Comparison of ENCODE assay signal across 21 cellular contexts in the genomic region with DNA sequence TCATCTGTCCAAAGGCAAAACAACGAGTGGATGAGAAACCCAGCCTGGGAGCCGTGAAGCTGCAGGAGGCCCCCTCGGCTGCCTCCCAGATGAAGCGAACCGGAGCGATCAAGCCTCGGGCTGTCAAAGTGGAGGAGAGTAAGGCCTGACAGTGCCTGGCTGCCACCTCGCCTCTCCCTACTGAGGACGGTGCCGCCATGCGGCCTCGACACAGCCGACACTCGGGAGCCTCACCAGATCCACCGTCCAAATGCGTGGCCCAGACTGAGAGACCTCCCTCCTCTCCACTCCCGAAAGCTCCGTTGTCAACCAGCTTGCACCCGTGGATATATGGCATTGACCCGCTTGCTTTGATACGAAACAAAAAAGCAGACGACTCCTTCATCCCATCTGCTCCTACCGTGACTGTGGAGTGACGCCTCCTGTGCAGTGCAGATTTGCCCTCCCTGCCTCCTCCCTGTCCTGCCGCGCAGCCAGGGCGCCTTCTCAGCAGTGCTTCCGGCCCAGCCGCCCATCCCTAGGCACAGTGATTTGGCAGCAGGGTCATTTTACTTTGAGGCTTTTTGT. TPM values are rescaled to one million over a fixed set of nuclear protein-coding genes. Genes with fewer than 3 reads are reported as not detected.
A peak's percentile ranks its signal among the peaks of the same experiment; 100 is the strongest.
DNase-seq lines count a peak whose midpoint lies in the region; ATAC-seq, FAIRE-seq and TF ChIP-seq lines count a peak whose summit lies in the region.
"Had no signal": no experiment of that assay in that cellular context is flagged by ENCODE, and none has a peak within 500 bp of the region (broad histone marks: within the 10 kb centered on the region; RNA-seq: fewer than 3 reads in every experiment).

No MANE protein-coding gene starts in this region.

- 0 out of 2 replicates have a peak, but pooled peaks cover 2% of the 10 kb centered on the region for H3K4me1 ChIP-seq in HepG2 (ENCODE audit: insufficient read depth, low read length)
- H3K4me1 ChIP-seq in right lobe of liver, result no peaks in the 10 kb centered on the region
- H3K4me1 ChIP-seq in mammary epithelial cell (ENCODE audit: insufficient read depth, low read length), result peaks cover 6% of the 10 kb centered on the region

- no peak for TF ChIP-seq RAD21 in HepG2 (CRISPR knock-in tag; IDR thresholded peaks at IDR 0.05)

- no peaks in the 10 kb centered on the region for H3K9me3 Mint-ChIP-seq in WTC11
- no peaks in the 10 kb centered on the region for H3K9me3 Mint-ChIP-seq in memory B cell

- no peak for TF ChIP-seq EP300 in HepG2 (IDR thresholded peaks at IDR 0.05; ENCODE audit: low read depth in 2 of 2, low read length in 2 of 2)
- TF ChIP-seq EP300 in HepG2 (CRISPR knock-in tag; IDR thresholded peaks at IDR 0.05; ENCODE audit: borderline replicate concordance), result no peak

- no peaks in the 10 kb centered on the region for H3K9me3 ChIP-seq in HepG2 (ENCODE audit: low read length)
- H3K9me3 ChIP-seq in right lobe of liver, result no peaks in the 10 kb centered on the region
- H3K9me3 ChIP-seq in mammary epithelial cell (replicated peaks; ENCODE audit: insufficient read depth, low read length), result no peaks in the 10 kb centered on the region
- H3K9me3 ChIP-seq: BLaER1 treated with 17β-estradiol and CSF1 and Interleukin-3, amounts not matched to agents 10 nM and 100 nM; Peyer's patch had no signal

- H3K27ac Mint-ChIP-seq in WTC11 (0 out of 2 replicates have a peak overlapping the region, but pooled peaks have one; percentile 27), memory B cell (peak overlapping the region; percentile 38)

- POLR2A ChIA-PET in HepG2 (lab: Yijun Ruan, JAX), result no interaction called here
- POLR2A ChIA-PET in WTC11 (lab: Charles Lee), result no interaction called here

- BruUV-seq in HepG2 (replicated peaks; lab: Mats Ljungman, UMichigan), result TSS peak; percentile 13
- BruUV-seq in mammary epithelial cell (replicated peaks; lab: Mats Ljungman, UMichigan), result no TSS peak

- dilution Hi-C loops in mammary epithelial cell (cut with HindIII; ENCODE audit: low sequenced_read_pairs), result loop anchor here (5.0 kb wide), 2 partner anchors 34 to 59 kb away; no protein-coding TSS in a partner anchor

- H3K4me2 ChIP-seq in HepG2 (ENCODE audit: low read depth, low read length) (no peak overlapping the region), mammary epithelial cell (ENCODE audit: insufficient read depth, low read depth, low read length) (no peak overlapping the region)
- H3K4me2 ChIP-seq: BLaER1 treated with 17β-estradiol and CSF1 and Interleukin-3, amounts not matched to agents 10 nM and 100 nM had no signal

- FAIRE-seq in HepG2 (lab: Jason Lieb, UNC), result no peak
- FAIRE-seq: G401.6 had no signal

- no peak overlapping the region for H3K4me3 ChIP-seq in HepG2 (replicated peaks in 1 of 3; ENCODE audit: insufficient read depth in 1 of 3, low read depth in 2 of 3, low read length in 3 of 3)
- H3K4me3 ChIP-seq in right lobe of liver, result no peak overlapping the region
- no peak overlapping the region for H3K4me3 ChIP-seq in mammary epithelial cell (replicated peaks in 1 of 3; ENCODE audit: insufficient read depth in 1 of 3, low read depth in 2 of 3, low read length in 3 of 3)
- H3K4me3 ChIP-seq: BLaER1 treated with 17β-estradiol and CSF1 and Interleukin-3, amounts not matched to agents 10 nM and 100 nM; Peyer's patch; SK-N-MC had no signal

- DNase-seq in HepG2 (ENCODE audit: low spot score) (no peak), right lobe of liver (no peak), WTC11 (ENCODE audit: low spot score) (no peak), memory B cell (ENCODE audit: low spot score in 2 of 2) (no peak), mammary epithelial cell (no peak), D341Med (ENCODE audit: low spot score) (no peak), NCI-H1417 treated with DMSO at 0.1 percent for 48 hours (lab: John Stamatoyannopoulos, UW) (no peak)
- DNase-seq: DMS 273 treated with DMSO at 0.1 percent for 48 hours, DND-41, HCEC 1CT, MM.1S, NCI-H1092 treated with DMSO at 0.1 percent for 48 hours, NCI-H1694, NCI-H2081 treated with DMSO at 0.1 percent for 48 hours, Peyer's patch, SHP77 had no signal

- no peak for TF ChIP-seq CTCF in HepG2 (CRISPR knock-in tag; IDR thresholded peaks at IDR 0.05)
- no peak for TF ChIP-seq CTCF in right lobe of liver (IDR thresholded peaks at IDR 0.05)
- no peak for TF ChIP-seq CTCF in WTC11 (IDR thresholded peaks at IDR 0.05)
- TF ChIP-seq CTCF in mammary epithelial cell (conservative IDR thresholded peaks at IDR 0.05 in 1 of 2, IDR thresholded peaks at IDR 0.05 in 1 of 2; ENCODE audit: extremely low read depth in 1 of 2, insufficient read depth in 1 of 2, low read depth in 1 of 2, low read length in 2 of 2), result no peak

- no peak overlapping the region for H3K4me3 Mint-ChIP-seq in WTC11
- no peak overlapping the region for H3K4me3 Mint-ChIP-seq in memory B cell

- 95% methylated on average over 20 of the region's 29 CpGs for WGBS in HepG2 (ENCODE audit: low lambda C conversion rate)
- WGBS in right lobe of liver (ENCODE audit: insufficient coverage, low coverage, low lambda C conversion rate, missing lambda C conversion rate), result 82% methylated on average over 8 of the region's 29 CpGs
- 96% methylated on average over 26 of the region's 29 CpGs for WGBS in mammary epithelial cell (ENCODE audit: low coverage, missing lambda C conversion rate)

- H3K36me3 Mint-ChIP-seq in WTC11 (peaks cover 84% of the 10 kb centered on the region), memory B cell (peaks cover 25% of the 10 kb centered on the region)

- H2AFZ ChIP-seq in HepG2 (ENCODE audit: low read length) (no peak overlapping the region), mammary epithelial cell (ENCODE audit: low read depth, low read length) (no peak overlapping the region)

- TF ChIP-seq POLR2A in HepG2 (IDR thresholded peaks at IDR 0.05; ENCODE audit: insufficient read depth in 1 of 2, low read depth in 2 of 2, low read length in 2 of 2) (no peak), right lobe of liver (IDR thresholded peaks at IDR 0.05) (no peak)

- H3K9ac ChIP-seq in HepG2 (ENCODE audit: insufficient read depth, low read depth, low read length) (no peak overlapping the region), mammary epithelial cell (ENCODE audit: insufficient read depth, low read length) (no peak overlapping the region)

- ATAC-seq in HepG2 (no peak), right lobe of liver (no peak), WTC11 (no peak), memory B cell (ENCODE audit: low read depth) (no peak)

- in situ Hi-C loops in HepG2 (cut with HindIII; ENCODE audit: extremely low pct_ligation_motif_present, low pct_unique_long_range_greater_than_20kb), result no loop called here
- in situ Hi-C loops in mammary epithelial cell (cut with MboI; ENCODE audit: low sequenced_read_pairs in 2 of 2), result no loop called here

- H3K27me3 Mint-ChIP-seq in WTC11 (ENCODE audit: low read depth), result no peaks in the 10 kb centered on the region
- H3K27me3 Mint-ChIP-seq in memory B cell, result no peaks in the 10 kb centered on the region

- H3K79me2 ChIP-seq in HepG2 (ENCODE audit: insufficient read depth, low read length) (no peaks in the 10 kb centered on the region), mammary epithelial cell (ENCODE audit: insufficient read depth, low read length) (peaks cover 4% of the 10 kb centered on the region)

- CTCF ChIA-PET in HepG2 (lab: Yijun Ruan, JAX; ENCODE audit: low intra/inter-chr PET ratio, low total read pairs) (no interaction called here), WTC11 (lab: Charles Lee) (interaction anchor here (1.5 kb wide), 1 partner anchor 146 kb away, joined by 4 read pairs; no protein-coding TSS in a partner anchor), mammary epithelial cell (lab: Charles Lee; ENCODE audit: low non-redundant PET) (no interaction called here)

- H3K27ac ChIP-seq in HepG2 (ENCODE audit: extremely low read length, insufficient read depth, low read length), result no peak overlapping the region
- no peak overlapping the region for H3K27ac ChIP-seq in right lobe of liver
- no peak overlapping the region for H3K27ac ChIP-seq in mammary epithelial cell (ENCODE audit: insufficient read depth, low read depth, low read length)
- H3K27ac ChIP-seq: BLaER1 treated with 17β-estradiol and CSF1 and Interleukin-3, amounts not matched to agents 10 nM and 100 nM; SK-N-MC had no signal

- no peaks in the 10 kb centered on the region for H4K20me1 ChIP-seq in HepG2 (ENCODE audit: insufficient read depth, low read length)
- H4K20me1 ChIP-seq in mammary epithelial cell (ENCODE audit: insufficient read depth, low read length), result no peaks in the 10 kb centered on the region

- H3K36me3 ChIP-seq in HepG2 (replicated peaks in 1 of 2; ENCODE audit: control insufficient read depth in 1 of 2, insufficient read depth in 2 of 2, low read length in 2 of 2) (peaks cover 50 to 74% of the 10 kb centered on the region in 2 experiments), right lobe of liver (peaks cover 0 to 73% (median 44%) of the 10 kb centered on the region in 4 donors), mammary epithelial cell (ENCODE audit: insufficient read depth, low read length) (peaks cover 43% of the 10 kb centered on the region)

- intact Hi-C loops in HepG2 (cut with micrococcal nuclease; ENCODE audit: unreplicated experiment), result no loop called here
- intact Hi-C loops in right lobe of liver (cut with DNase I), result no loop called here
- intact Hi-C loops in mammary epithelial cell (cut with micrococcal nuclease), result no loop called here

- H3K27me3 ChIP-seq in HepG2 (ENCODE audit: control insufficient read depth in 1 of 2, insufficient read depth in 2 of 2, low read length in 2 of 2) (no peaks in the 10 kb centered on the region), right lobe of liver (no peaks in the 10 kb centered on the region), mammary epithelial cell (ENCODE audit: insufficient read depth, low read length) (no peaks in the 10 kb centered on the region)
- H3K27me3 ChIP-seq: BLaER1 treated with 17β-estradiol and CSF1 and Interleukin-3, amounts not matched to agents 10 nM and 100 nM; Peyer's patch had no signal

- H3K4me1 Mint-ChIP-seq in WTC11 (0 out of 2 replicates have a peak, but pooled peaks cover 2% of the 10 kb centered on the region), memory B cell (peaks cover 2% of the 10 kb centered on the region)

RNA-seq across cellular contexts. Expression of a gene that starts 6.9 kb away (rescaled TPM):
- 6.3 and 21.6 TPM in 2 replicates for total RNA-seq in HepG2 (2016; rRNA removed; fragmentation: Illumina TruSeq; extraction: Trizol)
- total RNA-seq in HepG2 (2016; cell fraction: cytosol; rRNA removed; fragmentation: Illumina TruSeq; extraction: Trizol; ENCODE audit: low read depth), result 5.0 and 6.5 TPM in 2 replicates
- total RNA-seq in HepG2 (2016; cell fraction: insoluble cytoplasmic fraction; rRNA removed; fragmentation: Illumina TruSeq; extraction: Trizol), result 5.8 and 22.8 TPM in 2 replicates
- total RNA-seq in HepG2 (2016; cell fraction: membrane; rRNA removed; fragmentation: Illumina TruSeq; extraction: Trizol), result 5.6 and 5.9 TPM in 2 replicates
- total RNA-seq in HepG2 (2016; cell fraction: nucleus; rRNA removed; fragmentation: Illumina TruSeq; extraction: Trizol), result 28.2 and 33.1 TPM in 2 replicates
- 22.7 and 27.1 TPM in 2 replicates for polyA plus RNA-seq in HepG2 (2011; rRNA removed)
- 9.8 and 11.4 TPM in 2 replicates for polyA plus RNA-seq in HepG2 (2011; cell fraction: cytosol; rRNA removed)
- 211 and 287 TPM in 2 replicates for polyA plus RNA-seq in HepG2 (2011; cell fraction: nucleus; rRNA removed)
- 17.9 and 24.4 TPM in 2 replicates for polyA plus RNA-seq in HepG2 (2012)
- 1.9 and 2.4 TPM in 2 replicates for polyA plus RNA-seq in HepG2 (2016; cell fraction: cytosol; fragmentation: Illumina TruSeq; extraction: Trizol; ENCODE audit: low read depth)
- polyA plus RNA-seq in HepG2 (2016; cell fraction: insoluble cytoplasmic fraction; fragmentation: Illumina TruSeq; extraction: Trizol; ENCODE audit: low read depth), result 5.5 and 6.3 TPM in 2 replicates
- polyA plus RNA-seq in HepG2 (2016; cell fraction: membrane; fragmentation: Illumina TruSeq; extraction: Trizol; ENCODE audit: low read depth), result 2.9 and 3.8 TPM in 2 replicates
- polyA plus RNA-seq in HepG2 (2016; cell fraction: nucleus; fragmentation: Illumina TruSeq; extraction: Trizol; ENCODE audit: insufficient read depth, low read depth), result 70.0 and 76.8 TPM in 2 replicates
- polyA minus RNA-seq in HepG2 (2011; rRNA and poly(A)+ RNA removed; ENCODE audit: low replicate concordance), result 18.6 and 32.0 TPM in 2 replicates
- 4.6 and 4.7 TPM in 2 replicates for polyA minus RNA-seq in HepG2 (2011; cell fraction: cytosol; rRNA and poly(A)+ RNA removed)
- 15.3 and 23.9 TPM in 2 replicates for polyA minus RNA-seq in HepG2 (2011; cell fraction: nucleus; rRNA and poly(A)+ RNA removed)
- 10 to 100 TPM; 14.3 to 17.7 (median 15.7) TPM for total RNA-seq in right lobe of liver
- 35.2 to 36.4 TPM (median 36.2 TPM) in 3 replicates for total RNA-seq in WTC11 (2021)
- 10 to 100 TPM; 16.0 to 19.6 TPM for total RNA-seq in mammary epithelial cell
- polyA plus RNA-seq in mammary epithelial cell, result 10.6 TPM
- 8.6 TPM for polyA minus RNA-seq in mammary epithelial cell

RNA-seq across cellular contexts. Expression of a gene that starts 35.3 kb away (rescaled TPM):
- total RNA-seq in HepG2 (2016; rRNA removed; fragmentation: Illumina TruSeq; extraction: Trizol) (24.1 and 25.3 TPM in 2 replicates), right lobe of liver (10 to 100 TPM; 18.4 to 32.1 (median 27.8) TPM), WTC11 (2021) (28.0 to 30.6 TPM (median 29.6 TPM) in 3 replicates), mammary epithelial cell (10 to 100 TPM; 17.5 to 21.7 TPM)
- 15.3 and 19.7 TPM in 2 replicates for total RNA-seq in HepG2 (2016; cell fraction: cytosol; rRNA removed; fragmentation: Illumina TruSeq; extraction: Trizol; ENCODE audit: low read depth)
- total RNA-seq in HepG2 (2016; cell fraction: insoluble cytoplasmic fraction; rRNA removed; fragmentation: Illumina TruSeq; extraction: Trizol), result 23.3 and 24.1 TPM in 2 replicates
- total RNA-seq in HepG2 (2016; cell fraction: membrane; rRNA removed; fragmentation: Illumina TruSeq; extraction: Trizol), result 33.2 and 36.4 TPM in 2 replicates
- total RNA-seq in HepG2 (2016; cell fraction: nucleus; rRNA removed; fragmentation: Illumina TruSeq; extraction: Trizol), result 15.4 and 16.5 TPM in 2 replicates
- polyA plus RNA-seq in HepG2 (2011; rRNA removed) (11.0 and 15.3 TPM in 2 replicates), mammary epithelial cell (22.9 TPM)
- 14.5 and 15.9 TPM in 2 replicates for polyA plus RNA-seq in HepG2 (2011; cell fraction: cytosol; rRNA removed)
- polyA plus RNA-seq in HepG2 (2011; cell fraction: nucleus; rRNA removed), result 23.4 and 24.9 TPM in 2 replicates
- 12.9 and 14.6 TPM in 2 replicates for polyA plus RNA-seq in HepG2 (2012)
- 19.2 and 25.0 TPM in 2 replicates for polyA plus RNA-seq in HepG2 (2016; cell fraction: cytosol; fragmentation: Illumina TruSeq; extraction: Trizol; ENCODE audit: low read depth)
- polyA plus RNA-seq in HepG2 (2016; cell fraction: insoluble cytoplasmic fraction; fragmentation: Illumina TruSeq; extraction: Trizol; ENCODE audit: low read depth), result 27.5 and 27.7 TPM in 2 replicates
- 32.5 and 35.5 TPM in 2 replicates for polyA plus RNA-seq in HepG2 (2016; cell fraction: membrane; fragmentation: Illumina TruSeq; extraction: Trizol; ENCODE audit: low read depth)
- 32.5 and 35.4 TPM in 2 replicates for polyA plus RNA-seq in HepG2 (2016; cell fraction: nucleus; fragmentation: Illumina TruSeq; extraction: Trizol; ENCODE audit: insufficient read depth, low read depth)
- 11.4 and 48.7 TPM in 2 replicates for polyA minus RNA-seq in HepG2 (2011; rRNA and poly(A)+ RNA removed; ENCODE audit: low replicate concordance)
- 6.5 and 6.8 TPM in 2 replicates for polyA minus RNA-seq in HepG2 (2011; cell fraction: cytosol; rRNA and poly(A)+ RNA removed)
- 8.3 and 8.5 TPM in 2 replicates for polyA minus RNA-seq in HepG2 (2011; cell fraction: nucleus; rRNA and poly(A)+ RNA removed)
- polyA minus RNA-seq in mammary epithelial cell, result 22.6 TPM

RNA-seq across cellular contexts. Expression of a gene that starts 49.5 kb away (rescaled TPM):
- total RNA-seq in HepG2 (2016; rRNA removed; fragmentation: Illumina TruSeq; extraction: Trizol) (not detected in 2 replicates), right lobe of liver (1 to 10 TPM in 4 of 6 experiments, under 1 TPM in 2; 0.25 to 7.3 (median 2.4) TPM), WTC11 (2021) (0.48 to 1.2 TPM (median 0.78 TPM) in 3 replicates), mammary epithelial cell (not detected)
- not detected in 2 replicates for total RNA-seq in HepG2 (2016; cell fraction: cytosol; rRNA removed; fragmentation: Illumina TruSeq; extraction: Trizol; ENCODE audit: low read depth)
- total RNA-seq in HepG2 (2016; cell fraction: insoluble cytoplasmic fraction; rRNA removed; fragmentation: Illumina TruSeq; extraction: Trizol), result not detected in 2 replicates
- not detected in 2 replicates for total RNA-seq in HepG2 (2016; cell fraction: membrane; rRNA removed; fragmentation: Illumina TruSeq; extraction: Trizol)
- not detected in 2 replicates for total RNA-seq in HepG2 (2016; cell fraction: nucleus; rRNA removed; fragmentation: Illumina TruSeq; extraction: Trizol)
- polyA plus RNA-seq in HepG2 (2011; rRNA removed) (not detected in 2 replicates), mammary epithelial cell (not detected)
- not detected in 2 replicates for polyA plus RNA-seq in HepG2 (2011; cell fraction: cytosol; rRNA removed)
- not detected in 2 replicates for polyA plus RNA-seq in HepG2 (2011; cell fraction: nucleus; rRNA removed)
- not detected in 2 replicates for polyA plus RNA-seq in HepG2 (2012)
- polyA plus RNA-seq in HepG2 (2016; cell fraction: cytosol; fragmentation: Illumina TruSeq; extraction: Trizol; ENCODE audit: low read depth), result not detected in 2 replicates
- not detected in 2 replicates for polyA plus RNA-seq in HepG2 (2016; cell fraction: insoluble cytoplasmic fraction; fragmentation: Illumina TruSeq; extraction: Trizol; ENCODE audit: low read depth)
- polyA plus RNA-seq in HepG2 (2016; cell fraction: membrane; fragmentation: Illumina TruSeq; extraction: Trizol; ENCODE audit: low read depth), result not detected in 2 replicates
- polyA plus RNA-seq in HepG2 (2016; cell fraction: nucleus; fragmentation: Illumina TruSeq; extraction: Trizol; ENCODE audit: insufficient read depth, low read depth), result not detected in 2 replicates
- polyA minus RNA-seq in HepG2 (2011; rRNA and poly(A)+ RNA removed; ENCODE audit: low replicate concordance), result not detected in 2 replicates
- polyA minus RNA-seq in HepG2 (2011; cell fraction: cytosol; rRNA and poly(A)+ RNA removed), result not detected in 2 replicates
- polyA minus RNA-seq in HepG2 (2011; cell fraction: nucleus; rRNA and poly(A)+ RNA removed), result not detected in 2 replicates
- not detected for polyA minus RNA-seq in mammary epithelial cell
- total RNA-seq: LHCN-M2, NCI-H460 had no signal
